ENCODE assay signal across 25 cellular contexts in the genomic region with DNA sequence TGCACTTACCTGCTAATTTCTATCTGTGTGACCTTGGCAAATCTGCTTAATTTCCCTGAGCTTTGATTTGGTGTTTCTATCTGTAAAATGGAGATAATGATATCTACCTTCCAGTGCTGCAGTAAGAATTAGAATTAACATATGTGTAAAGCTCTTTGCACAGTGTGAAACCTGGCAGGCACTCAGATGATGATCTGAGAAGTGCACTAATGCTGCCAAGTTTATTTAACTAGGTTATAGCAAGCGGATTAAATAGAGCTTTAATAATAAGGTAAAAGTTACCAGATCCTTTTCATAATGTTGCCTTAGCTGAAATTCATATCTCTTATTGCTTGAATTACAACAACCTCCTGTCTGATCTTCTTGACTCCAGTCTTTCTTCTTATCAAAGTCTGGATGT.
DNase-seq lines count a peak whose midpoint lies in the region; ATAC-seq, FAIRE-seq and TF ChIP-seq lines count a peak whose summit lies in the region.
"Had no signal": no experiment of that assay in that cellular context is flagged by ENCODE, and none has a peak within 500 bp of the region (broad histone marks: within the 10 kb centered on the region; RNA-seq: fewer than 3 reads in every experiment).

No MANE protein-coding gene starts in this region.

- no peak overlapping the region for H3K27ac ChIP-seq in pancreas
- H3K27ac ChIP-seq: SJCRH30 had no signal

- no peak overlapping the region for H3K4me3 ChIP-seq in pancreas
- H3K4me3 ChIP-seq: SJCRH30 had no signal

- no peaks in the 10 kb centered on the region for H3K9me3 ChIP-seq in pancreas
- H3K9me3 ChIP-seq: BE2C, SJCRH30 had no signal

- H3K27me3 ChIP-seq in pancreas, result no peaks in the 10 kb centered on the region
- H3K27me3 ChIP-seq: BE2C, SJCRH30 had no signal

- TF ChIP-seq CTCF in pancreas (IDR thresholded peaks at IDR 0.05), result no peak

- FAIRE-seq in pancreas (lab: Jason Lieb, UNC), result peak; percentile 13
- FAIRE-seq: GM12891, H1, HepG2 had no signal

- 75 to 81% methylated on average over 1 of the region's 1 CpG for WGBS in pancreas, 2 donors

- DNase-seq in G401 (ENCODE audit: low spot score) (peak; percentile 98), NCI-H69 (lab: John Stamatoyannopoulos, UW) (peak; percentile 88), cerebellar cortex (ENCODE audit: low spot score) (peak; percentile 98), pancreas (no peak), NCI-H1930 (lab: John Stamatoyannopoulos, UW) (no peak)
- DNase-seq in stimulated activated naive CD8-positive, alpha-beta T cell treated with anti-CD3 and anti-CD28 coated beads, Interleukin-15, Interleukin-2, amounts not matched to agents 100 U/mL and 50 U/mL, for 24 hours, result no peak
- DNase-seq: ACHN; BE2C; DMS53; GDM1; HCEC 1CT; Karpas-422; NCI-H1105; NCI-H1436 treated with DMSO at 0.1 percent for 48 hours; NCI-H2029 treated with DMSO at 0.1 percent for 48 hours; NCI-H526 treated with DMSO at 0.1 percent for 48 hours; NK-92 treated with Interleukin-12 subunit alpha and Interleukin-12 subunit beta, amount 100 ng/mL, for 24 hours; PC-3; SJCRH30; T-helper 2 cell had no signal

- H3K4me1 ChIP-seq in pancreas, result no peaks in the 10 kb centered on the region
- H3K4me1 ChIP-seq: SJCRH30 had no signal

- in situ Hi-C loops in G401 (cut with HindIII; ENCODE audit: low sequenced_read_pairs), result no loop called here

- intact Hi-C loops in pancreas (cut with DNase I), result no loop called here

- no peaks in the 10 kb centered on the region for H3K36me3 ChIP-seq in pancreas
- H3K36me3 ChIP-seq: BE2C, SJCRH30 had no signal

- ATAC-seq in pancreas, result peak in 1 of 4 donors; percentile 27
- ATAC-seq in stimulated activated naive CD8-positive, alpha-beta T cell treated with anti-CD3 and anti-CD28 coated beads, Interleukin-15, Interleukin-2, amounts not matched to agents 100 U/mL and 50 U/mL, for 24 hours, result no peak
- no peak for ATAC-seq in GM19324 (IDR thresholded peaks at IDR 0.05; ENCODE audit: low FRiP score, unreplicated experiment)
- ATAC-seq: HepG2, PC-3, SK-N-SH treated with all-trans-retinoic acid at 6 μM for 48 hours had no signal

Comparison
In these comparisons a context has a peak if more than half of its experiments do, and no peak if none do; other contexts are left out.
1. DNase-seq: peak in G401 (single experiment), NCI-H69 (single experiment) and cerebellar cortex (single experiment); none in pancreas (0 of 6), stimulated activated naive CD8-positive, alpha-beta T cell treated with anti-CD3 and anti-CD28 coated beads, Interleukin-15, Interleukin-2, amounts not matched to agents 100 U/mL and 50 U/mL, for 24 hours (single experiment) and NCI-H1930 (0 of 2).